ENCODE assay signal across 27 cellular contexts in the genomic region with DNA sequence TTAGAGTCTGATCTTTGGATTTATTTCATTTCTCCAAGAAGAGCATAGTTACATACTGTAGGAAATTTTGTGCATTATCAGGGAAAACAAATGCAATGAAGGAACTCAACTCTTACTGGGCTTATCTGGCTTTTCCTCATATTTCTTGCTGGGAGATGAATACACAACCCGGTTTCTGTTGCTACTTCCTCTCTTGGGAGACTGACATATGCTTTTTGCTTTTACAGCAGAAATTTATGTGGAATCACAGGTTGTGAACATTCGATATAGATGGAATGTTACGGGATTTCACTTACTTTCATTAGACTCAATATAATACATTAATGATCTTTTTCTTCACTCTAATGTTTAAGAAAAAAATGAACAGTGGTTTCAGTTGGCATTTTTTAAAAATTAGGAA. TPM values are rescaled to one million over a fixed set of nuclear protein-coding genes. Genes with fewer than 3 reads are reported as not detected.
"Had no signal": no experiment of that assay in that cellular context is flagged by ENCODE, and none has a peak within 500 bp of the region (broad histone marks: within the 10 kb centered on the region; RNA-seq: fewer than 3 reads in every experiment).

No MANE protein-coding gene starts in this region.

- ATAC-seq: activated T-cell treated with anti-CD3 and anti-CD28 coated beads, Interleukin-2, amount 50 U/mL, for 4 hours; heart left ventricle; left ventricle myocardium superior; natural killer cell; stimulated activated naive CD8-positive, alpha-beta T cell treated with anti-CD3 and anti-CD28 coated beads, Interleukin-15, amount 100 ng/mL, for 72 hours had no signal

- H3K27me3 Mint-ChIP-seq: activated naive CD8-positive, alpha-beta T cell treated with anti-CD3 and anti-CD28 coated beads, Interleukin-2, amount 10 ng/mL, durations not matched to agents 7 days and 5 days; central memory CD8-positive, alpha-beta T cell; stimulated activated naive CD8-positive, alpha-beta T cell treated with anti-CD3 and anti-CD28 coated beads, Interleukin-15, amount 100 ng/mL, for 72 hours had no signal

- H3K27me3 ChIP-seq: breast epithelium, colonic mucosa, heart left ventricle, ovary, spleen, tibial artery had no signal

- H3K4me1 ChIP-seq: breast epithelium, colonic mucosa, prostate gland had no signal

- H3K27ac ChIP-seq: breast epithelium, colonic mucosa, ovary, prostate gland, tibial artery, WERI-Rb-1 had no signal

- H3K27ac Mint-ChIP-seq: activated naive CD4-positive, alpha-beta T cell treated with anti-CD3 and anti-CD28 coated beads for 36 hours; activated naive CD8-positive, alpha-beta T cell treated with anti-CD3 and anti-CD28 coated beads, Interleukin-2, amount 10 ng/mL, durations not matched to agents 7 days and 5 days; endodermal cell; mesothelial cell of epicardium; natural killer cell; stimulated activated naive CD8-positive, alpha-beta T cell treated with anti-CD3 and anti-CD28 coated beads, Interleukin-15, amount 100 ng/mL, for 72 hours; T-helper 2 cell treated with Interferon-gamma antibody and Interleukin-4, amounts not matched to agents 5 μg/mL and 100 μg/mL, for 36 hours had no signal

- H3K4me3 ChIP-seq: breast epithelium, colonic mucosa, heart left ventricle, ovary, prostate gland, spleen, tibial artery had no signal

- H3K9me3 Mint-ChIP-seq: activated naive CD4-positive, alpha-beta T cell treated with anti-CD3 and anti-CD28 coated beads for 36 hours; activated naive CD8-positive, alpha-beta T cell treated with anti-CD3 and anti-CD28 coated beads, Interleukin-2, amount 10 ng/mL, durations not matched to agents 7 days and 5 days; activated T-cell treated with anti-CD3 and anti-CD28 coated beads, Interleukin-2, amount 50 U/mL, for 4 hours; central memory CD8-positive, alpha-beta T cell; endodermal cell; mesothelial cell of epicardium; natural killer cell; stimulated activated naive CD8-positive, alpha-beta T cell treated with anti-CD3 and anti-CD28 coated beads, Interleukin-15, amount 100 ng/mL, for 72 hours; T-helper 2 cell treated with Interferon-gamma antibody and Interleukin-4, amounts not matched to agents 5 μg/mL and 100 μg/mL, for 36 hours had no signal

- H3K36me3 ChIP-seq: breast epithelium, colonic mucosa, ovary, prostate gland had no signal

- H3K4me3 Mint-ChIP-seq: activated naive CD4-positive, alpha-beta T cell treated with anti-CD3 and anti-CD28 coated beads for 36 hours; activated naive CD8-positive, alpha-beta T cell treated with anti-CD3 and anti-CD28 coated beads, Interleukin-2, amount 10 ng/mL, durations not matched to agents 7 days and 5 days; activated T-cell treated with anti-CD3 and anti-CD28 coated beads, Interleukin-2, amount 50 U/mL, for 4 hours; central memory CD8-positive, alpha-beta T cell; endodermal cell; mesothelial cell of epicardium; natural killer cell; stimulated activated naive CD8-positive, alpha-beta T cell treated with anti-CD3 and anti-CD28 coated beads, Interleukin-15, amount 100 ng/mL, for 72 hours; T-helper 2 cell treated with Interferon-gamma antibody and Interleukin-4, amounts not matched to agents 5 μg/mL and 100 μg/mL, for 36 hours had no signal

- H3K9me3 ChIP-seq: breast epithelium, colonic mucosa, heart left ventricle, ovary, prostate gland, spleen, tibial artery had no signal

- H3K36me3 Mint-ChIP-seq: natural killer cell had no signal

- DNase-seq: activated CD4-positive, alpha-beta T cell treated with anti-CD3 and anti-CD28 coated beads for 1 hour; activated CD4-positive, alpha-beta T cell treated with anti-CD3 and anti-CD28 coated beads, Interleukin-2, amount 50 U/mL, for 4 hours; activated CD8-positive, alpha-beta memory T cell treated with anti-CD3 and anti-CD28 coated beads for 24 hours; activated CD8-positive, alpha-beta memory T cell treated with anti-CD3 and anti-CD28 coated beads, Interleukin-2, amount 50 U/mL, for 4 hours; activated naive CD4-positive, alpha-beta T cell treated with anti-CD3 and anti-CD28 coated beads for 36 hours; activated naive CD8-positive, alpha-beta T cell treated with anti-CD3 and anti-CD28 coated beads, Interleukin-2, amount 10 ng/mL, durations not matched to agents 7 days and 5 days; activated T-cell treated with anti-CD3 and anti-CD28 coated beads, Interleukin-2, amount 50 U/mL, for 4 hours; amniotic stem cell; colonic mucosa; endodermal cell; heart left ventricle; left ventricle myocardium superior; mammary epithelial cell; natural killer cell; ovary; spleen; stimulated activated CD4-positive, alpha-beta T cell treated with anti-CD3 and anti-CD28 coated beads, Interleukin-4, amount 100 ng/mL, for 24 hours; stimulated activated naive CD8-positive, alpha-beta T cell treated with anti-CD3 and anti-CD28 coated beads, Interleukin-15, amount 100 ng/mL, for 72 hours; tibial artery; WERI-Rb-1 had no signal

RNA-seq across cellular contexts. Expression of a gene that starts 41.0 kb away (rescaled TPM):
- total RNA-seq: activated naive CD4-positive, alpha-beta T cell treated with anti-CD3 and anti-CD28 coated beads for 36 hours; activated naive CD8-positive, alpha-beta T cell treated with anti-CD3 and anti-CD28 coated beads, Interleukin-2, amount 10 ng/mL, durations not matched to agents 7 days and 5 days; activated T-cell treated with anti-CD3 and anti-CD28 coated beads, Interleukin-2, amount 50 U/mL, for 4 hours; breast epithelium; fibroblast of villous mesenchyme; heart left ventricle; left ventricle myocardium superior; mammary epithelial cell; mesothelial cell of epicardium; natural killer cell; ovary; prostate gland; spleen; urinary bladder had no signal
